Comparison of ENCODE assay signal across 1 cellular context in genomic region chr6:98041072-98041471, GRCh38.
TF ChIP-seq lines count a peak whose summit lies in the region.

No MANE protein-coding gene starts in this region.

TF ChIP-seq in GM23338, 12 proteins besides CTCF, POLR2A, EP300 and RAD21:
- 0 out of 2 replicates have a peak, but pooled peaks have one; percentile 12 for TF ChIP-seq ZNF462 (CRISPR knock-in tag; IDR thresholded peaks at IDR 0.05)
- TF ChIP-seq NANOG (IDR thresholded peaks at IDR 0.05; ENCODE audit: borderline replicate concordance), result no peak
